ENCODE assay signal across 3 cellular contexts in the genomic region with DNA sequence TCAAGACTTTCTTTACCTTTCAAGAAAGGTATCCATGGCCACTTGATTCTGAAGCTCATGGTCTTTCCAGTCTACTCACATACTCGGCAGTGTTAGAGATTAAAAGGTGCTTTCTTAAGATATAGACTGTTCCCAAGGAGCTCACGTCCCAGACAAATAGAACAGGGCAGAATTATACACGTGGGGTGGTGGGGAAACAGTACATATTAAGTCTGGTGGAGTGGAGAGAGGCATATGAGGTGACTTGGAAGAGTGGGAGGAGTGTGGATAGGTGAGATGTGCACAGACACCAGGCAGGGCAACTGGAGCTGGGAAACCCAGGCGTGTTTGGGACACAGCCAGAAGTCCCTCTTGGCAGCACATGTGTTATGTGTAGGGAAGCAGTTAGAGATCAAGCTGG. TPM values are rescaled to one million over a fixed set of nuclear protein-coding genes. Genes with fewer than 3 reads are reported as not detected.
"Had no signal": no experiment of that assay in that cellular context is flagged by ENCODE, and none has a peak within 500 bp of the region (broad histone marks: within the 10 kb centered on the region; RNA-seq: fewer than 3 reads in every experiment).

No MANE protein-coding gene starts in this region.

RNA-seq across cellular contexts. Expression of gene OR11H12, which starts 37.9 kb away (rescaled TPM):
- total RNA-seq: LHCN-M2, M059J, MCF 10A had no signal
